ENCODE assay signal across 2 cellular contexts in the genomic region with DNA sequence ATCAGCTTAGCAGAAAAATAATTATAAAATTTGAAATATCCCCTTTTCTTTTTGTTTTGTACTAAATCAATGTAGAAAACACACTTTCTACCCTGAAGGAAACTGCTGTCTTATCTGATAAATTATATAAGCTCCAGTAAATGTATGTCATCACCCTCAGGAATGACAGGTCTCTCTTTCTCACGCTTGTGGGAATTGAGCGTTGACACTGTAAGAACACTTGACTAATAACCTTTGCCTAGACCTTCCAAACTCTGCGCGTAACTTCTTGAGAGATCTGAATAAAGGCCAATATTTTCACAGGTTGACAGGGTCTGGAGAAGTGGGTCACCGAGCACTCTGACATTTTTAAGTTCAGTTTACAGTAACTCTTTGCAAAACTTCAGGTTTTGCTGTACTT.
TF ChIP-seq lines count a peak whose summit lies in the region.

No MANE protein-coding gene starts in this region.

TF ChIP-seq in H1, 55 proteins besides CTCF, POLR2A, EP300 and RAD21:
- peak; percentile 13; the same call in 1 of the 2 replicates for TF ChIP-seq POLR2AphosphoS5 (IDR thresholded peaks at IDR 0.05; ENCODE audit: low read depth, low read length)
- no peak for TF ChIP-seq BACH1 (IDR thresholded peaks at IDR 0.05; ENCODE audit: low read length)
- TF ChIP-seq, protein P1, sequence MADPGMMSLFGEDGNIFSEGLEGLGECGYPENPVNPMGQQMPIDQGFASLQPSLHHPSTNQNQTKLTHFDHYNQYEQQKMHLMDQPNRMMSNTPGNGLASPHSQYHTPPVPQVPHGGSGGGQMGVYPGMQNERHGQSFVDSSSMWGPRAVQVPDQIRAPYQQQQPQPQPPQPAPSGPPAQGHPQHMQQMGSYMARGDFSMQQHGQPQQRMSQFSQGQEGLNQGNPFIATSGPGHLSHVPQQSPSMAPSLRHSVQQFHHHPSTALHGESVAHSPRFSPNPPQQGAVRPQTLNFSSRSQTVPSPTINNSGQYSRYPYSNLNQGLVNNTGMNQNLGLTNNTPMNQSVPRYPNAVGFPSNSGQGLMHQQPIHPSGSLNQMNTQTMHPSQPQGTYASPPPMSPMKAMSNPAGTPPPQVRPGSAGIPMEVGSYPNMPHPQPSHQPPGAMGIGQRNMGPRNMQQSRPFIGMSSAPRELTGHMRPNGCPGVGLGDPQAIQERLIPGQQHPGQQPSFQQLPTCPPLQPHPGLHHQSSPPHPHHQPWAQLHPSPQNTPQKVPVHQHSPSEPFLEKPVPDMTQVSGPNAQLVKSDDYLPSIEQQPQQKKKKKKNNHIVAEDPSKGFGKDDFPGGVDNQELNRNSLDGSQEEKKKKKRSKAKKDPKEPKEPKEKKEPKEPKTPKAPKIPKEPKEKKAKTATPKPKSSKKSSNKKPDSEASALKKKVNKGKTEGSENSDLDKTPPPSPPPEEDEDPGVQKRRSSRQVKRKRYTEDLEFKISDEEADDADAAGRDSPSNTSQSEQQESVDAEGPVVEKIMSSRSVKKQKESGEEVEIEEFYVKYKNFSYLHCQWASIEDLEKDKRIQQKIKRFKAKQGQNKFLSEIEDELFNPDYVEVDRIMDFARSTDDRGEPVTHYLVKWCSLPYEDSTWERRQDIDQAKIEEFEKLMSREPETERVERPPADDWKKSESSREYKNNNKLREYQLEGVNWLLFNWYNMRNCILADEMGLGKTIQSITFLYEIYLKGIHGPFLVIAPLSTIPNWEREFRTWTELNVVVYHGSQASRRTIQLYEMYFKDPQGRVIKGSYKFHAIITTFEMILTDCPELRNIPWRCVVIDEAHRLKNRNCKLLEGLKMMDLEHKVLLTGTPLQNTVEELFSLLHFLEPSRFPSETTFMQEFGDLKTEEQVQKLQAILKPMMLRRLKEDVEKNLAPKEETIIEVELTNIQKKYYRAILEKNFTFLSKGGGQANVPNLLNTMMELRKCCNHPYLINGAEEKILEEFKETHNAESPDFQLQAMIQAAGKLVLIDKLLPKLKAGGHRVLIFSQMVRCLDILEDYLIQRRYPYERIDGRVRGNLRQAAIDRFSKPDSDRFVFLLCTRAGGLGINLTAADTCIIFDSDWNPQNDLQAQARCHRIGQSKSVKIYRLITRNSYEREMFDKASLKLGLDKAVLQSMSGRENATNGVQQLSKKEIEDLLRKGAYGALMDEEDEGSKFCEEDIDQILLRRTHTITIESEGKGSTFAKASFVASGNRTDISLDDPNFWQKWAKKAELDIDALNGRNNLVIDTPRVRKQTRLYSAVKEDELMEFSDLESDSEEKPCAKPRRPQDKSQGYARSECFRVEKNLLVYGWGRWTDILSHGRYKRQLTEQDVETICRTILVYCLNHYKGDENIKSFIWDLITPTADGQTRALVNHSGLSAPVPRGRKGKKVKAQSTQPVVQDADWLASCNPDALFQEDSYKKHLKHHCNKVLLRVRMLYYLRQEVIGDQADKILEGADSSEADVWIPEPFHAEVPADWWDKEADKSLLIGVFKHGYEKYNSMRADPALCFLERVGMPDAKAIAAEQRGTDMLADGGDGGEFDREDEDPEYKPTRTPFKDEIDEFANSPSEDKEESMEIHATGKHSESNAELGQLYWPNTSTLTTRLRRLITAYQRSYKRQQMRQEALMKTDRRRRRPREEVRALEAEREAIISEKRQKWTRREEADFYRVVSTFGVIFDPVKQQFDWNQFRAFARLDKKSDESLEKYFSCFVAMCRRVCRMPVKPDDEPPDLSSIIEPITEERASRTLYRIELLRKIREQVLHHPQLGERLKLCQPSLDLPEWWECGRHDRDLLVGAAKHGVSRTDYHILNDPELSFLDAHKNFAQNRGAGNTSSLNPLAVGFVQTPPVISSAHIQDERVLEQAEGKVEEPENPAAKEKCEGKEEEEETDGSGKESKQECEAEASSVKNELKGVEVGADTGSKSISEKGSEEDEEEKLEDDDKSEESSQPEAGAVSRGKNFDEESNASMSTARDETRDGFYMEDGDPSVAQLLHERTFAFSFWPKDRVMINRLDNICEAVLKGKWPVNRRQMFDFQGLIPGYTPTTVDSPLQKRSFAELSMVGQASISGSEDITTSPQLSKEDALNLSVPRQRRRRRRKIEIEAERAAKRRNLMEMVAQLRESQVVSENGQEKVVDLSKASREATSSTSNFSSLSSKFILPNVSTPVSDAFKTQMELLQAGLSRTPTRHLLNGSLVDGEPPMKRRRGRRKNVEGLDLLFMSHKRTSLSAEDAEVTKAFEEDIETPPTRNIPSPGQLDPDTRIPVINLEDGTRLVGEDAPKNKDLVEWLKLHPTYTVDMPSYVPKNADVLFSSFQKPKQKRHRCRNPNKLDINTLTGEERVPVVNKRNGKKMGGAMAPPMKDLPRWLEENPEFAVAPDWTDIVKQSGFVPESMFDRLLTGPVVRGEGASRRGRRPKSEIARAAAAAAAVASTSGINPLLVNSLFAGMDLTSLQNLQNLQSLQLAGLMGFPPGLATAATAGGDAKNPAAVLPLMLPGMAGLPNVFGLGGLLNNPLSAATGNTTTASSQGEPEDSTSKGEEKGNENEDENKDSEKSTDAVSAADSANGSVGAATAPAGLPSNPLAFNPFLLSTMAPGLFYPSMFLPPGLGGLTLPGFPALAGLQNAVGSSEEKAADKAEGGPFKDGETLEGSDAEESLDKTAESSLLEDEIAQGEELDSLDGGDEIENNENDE (IDR thresholded peaks at IDR 0.05; ENCODE audit: insufficient replicate concordance, low read length), result no peak
- no peak for TF ChIP-seq KDM4A (IDR thresholded peaks at IDR 0.05; ENCODE audit: low read depth, low read length, severe bottlenecking)
- TF ChIP-seq FOSL1 (IDR thresholded peaks at IDR 0.05; ENCODE audit: insufficient read depth, low read depth, low read length), result no peak
- no peak for TF ChIP-seq SIN3A (conservative IDR thresholded peaks at IDR 0.05 in 1 of 2, IDR thresholded peaks at IDR 0.05 in 1 of 2; ENCODE audit: low read depth in 1 of 2, low read length in 2 of 2)
- TF ChIP-seq PHF8 (conservative IDR thresholded peaks at IDR 0.05; ENCODE audit: low read depth, low read length), result no peak
- TF ChIP-seq CBX5 (IDR thresholded peaks at IDR 0.05; ENCODE audit: low read depth, low read length), result no peak

TF ChIP-seq in neural cell, 6 proteins besides CTCF, POLR2A, EP300 and RAD21:
- TF ChIP-seq, protein P2, sequence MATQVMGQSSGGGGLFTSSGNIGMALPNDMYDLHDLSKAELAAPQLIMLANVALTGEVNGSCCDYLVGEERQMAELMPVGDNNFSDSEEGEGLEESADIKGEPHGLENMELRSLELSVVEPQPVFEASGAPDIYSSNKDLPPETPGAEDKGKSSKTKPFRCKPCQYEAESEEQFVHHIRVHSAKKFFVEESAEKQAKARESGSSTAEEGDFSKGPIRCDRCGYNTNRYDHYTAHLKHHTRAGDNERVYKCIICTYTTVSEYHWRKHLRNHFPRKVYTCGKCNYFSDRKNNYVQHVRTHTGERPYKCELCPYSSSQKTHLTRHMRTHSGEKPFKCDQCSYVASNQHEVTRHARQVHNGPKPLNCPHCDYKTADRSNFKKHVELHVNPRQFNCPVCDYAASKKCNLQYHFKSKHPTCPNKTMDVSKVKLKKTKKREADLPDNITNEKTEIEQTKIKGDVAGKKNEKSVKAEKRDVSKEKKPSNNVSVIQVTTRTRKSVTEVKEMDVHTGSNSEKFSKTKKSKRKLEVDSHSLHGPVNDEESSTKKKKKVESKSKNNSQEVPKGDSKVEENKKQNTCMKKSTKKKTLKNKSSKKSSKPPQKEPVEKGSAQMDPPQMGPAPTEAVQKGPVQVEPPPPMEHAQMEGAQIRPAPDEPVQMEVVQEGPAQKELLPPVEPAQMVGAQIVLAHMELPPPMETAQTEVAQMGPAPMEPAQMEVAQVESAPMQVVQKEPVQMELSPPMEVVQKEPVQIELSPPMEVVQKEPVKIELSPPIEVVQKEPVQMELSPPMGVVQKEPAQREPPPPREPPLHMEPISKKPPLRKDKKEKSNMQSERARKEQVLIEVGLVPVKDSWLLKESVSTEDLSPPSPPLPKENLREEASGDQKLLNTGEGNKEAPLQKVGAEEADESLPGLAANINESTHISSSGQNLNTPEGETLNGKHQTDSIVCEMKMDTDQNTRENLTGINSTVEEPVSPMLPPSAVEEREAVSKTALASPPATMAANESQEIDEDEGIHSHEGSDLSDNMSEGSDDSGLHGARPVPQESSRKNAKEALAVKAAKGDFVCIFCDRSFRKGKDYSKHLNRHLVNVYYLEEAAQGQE (IDR thresholded peaks at IDR 0.05; ENCODE audit: borderline replicate concordance), result no peak
- TF ChIP-seq TAF1 (IDR thresholded peaks at IDR 0.05; ENCODE audit: low read depth) (no peak), MXI1 (conservative IDR thresholded peaks at IDR 0.05; ENCODE audit: poor library complexity, severe bottlenecking) (no peak), POLR2AphosphoS5 (IDR thresholded peaks at IDR 0.05) (peak; percentile 20), EZH2 (IDR thresholded peaks at IDR 0.05; ENCODE audit: borderline replicate concordance, insufficient read depth, low read length, poor library complexity, severe bottlenecking) (no peak)
